ENCODE assay signal across 1 cellular context in genomic region chr3:194075802-194076460, GRCh38.
A peak's percentile ranks its signal among the peaks of the same experiment; 100 is the strongest.
TF ChIP-seq lines count a peak whose summit lies in the region.

No MANE protein-coding gene starts in this region.

TF ChIP-seq in HepG2, 621 proteins besides CTCF, POLR2A, EP300 and RAD21 (continued from another document and continues in another):
- TF ChIP-seq ZKSCAN8 (CRISPR knock-in tag; IDR thresholded peaks at IDR 0.05; ENCODE audit: borderline replicate concordance) (peak; percentile 73; the same call in 1 of the 2 replicates), TSC22D2 (CRISPR knock-in tag; IDR thresholded peaks at IDR 0.05; ENCODE audit: borderline replicate concordance) (no peak), SMAD1 (CRISPR knock-in tag; IDR thresholded peaks at IDR 0.05; ENCODE audit: borderline replicate concordance, low read depth) (no peak), MXD4 (CRISPR knock-in tag; IDR thresholded peaks at IDR 0.05) (0 out of 2 replicates have a peak, but pooled peaks have one; percentile 48), SMAD3 (CRISPR knock-in tag; IDR thresholded peaks at IDR 0.05) (no peak), IKZF5 (CRISPR knock-in tag; IDR thresholded peaks at IDR 0.05) (peak; percentile 68; the same call in 1 of the 2 replicates), ZZZ3 (CRISPR knock-in tag; IDR thresholded peaks at IDR 0.05; ENCODE audit: borderline replicate concordance) (no peak), HOXD1 (CRISPR knock-in tag; IDR thresholded peaks at IDR 0.05) (no peak), RFXANK (CRISPR knock-in tag; IDR thresholded peaks at IDR 0.05) (0 out of 2 replicates have a peak, but pooled peaks have one; percentile 75), JUNB (CRISPR knock-in tag; IDR thresholded peaks at IDR 0.05; ENCODE audit: borderline replicate concordance) (no peak), TARDBP (CRISPR knock-in tag; IDR thresholded peaks at IDR 0.05) (peak; percentile 65), WIZ (CRISPR knock-in tag; IDR thresholded peaks at IDR 0.05) (no peak), HNF4G (IDR thresholded peaks at IDR 0.05; ENCODE audit: borderline replicate concordance, low read depth, low read length) (peak; percentile 10; the same call in 1 of the 2 replicates), HNF4G (CRISPR knock-in tag; IDR thresholded peaks at IDR 0.05; ENCODE audit: borderline replicate concordance, low read depth) (peak; percentile 63; the same call in 1 of the 2 replicates), DBP (CRISPR knock-in tag; IDR thresholded peaks at IDR 0.05; ENCODE audit: not compliant biosample characterization) (no peak), MAFK (conservative IDR thresholded peaks at IDR 0.05 in 1 of 2, IDR thresholded peaks at IDR 0.05 in 1 of 2; ENCODE audit: low read length in 2 of 2) (peak; percentile 59), ZNF224 (CRISPR knock-in tag; IDR thresholded peaks at IDR 0.05) (no peak), LCORL (IDR thresholded peaks at IDR 0.05) (no peak), LCORL (CRISPR knock-in tag; IDR thresholded peaks at IDR 0.05) (peak; percentile 87), SIN3A (IDR thresholded peaks at IDR 0.05; ENCODE audit: borderline replicate concordance, low read depth, low read length) (no peak), THAP11 (CRISPR knock-in tag; IDR thresholded peaks at IDR 0.05) (peak; percentile 67), ONECUT2 (CRISPR knock-in tag; IDR thresholded peaks at IDR 0.05) (no peak), ZBED4 (CRISPR knock-in tag; IDR thresholded peaks at IDR 0.05; ENCODE audit: borderline replicate concordance) (peak; percentile 91; the same call in 1 of the 2 replicates), ZNF644 (CRISPR knock-in tag; IDR thresholded peaks at IDR 0.05; ENCODE audit: low read depth) (peak; percentile 60; the same call in 1 of the 2 replicates), ZNF331 (CRISPR knock-in tag; IDR thresholded peaks at IDR 0.05) (peak; percentile 68; the same call in 1 of the 2 replicates), ZNF335 (CRISPR knock-in tag; IDR thresholded peaks at IDR 0.05) (0 out of 2 replicates have a peak, but pooled peaks have one; percentile 58), ZSCAN25 (CRISPR knock-in tag; IDR thresholded peaks at IDR 0.05) (peak; percentile 44; the same call in 1 of the 2 replicates), ZBTB42 (CRISPR knock-in tag; IDR thresholded peaks at IDR 0.05) (no peak), ZBTB21 (CRISPR knock-in tag; IDR thresholded peaks at IDR 0.05) (no peak; the same call in 1 of the 2 replicates), DPF2 (CRISPR knock-in tag; IDR thresholded peaks at IDR 0.05; ENCODE audit: borderline replicate concordance, low read depth) (peak; percentile 58; the same call in 1 of the 2 replicates), HNF1A (IDR thresholded peaks at IDR 0.05; ENCODE audit: low read depth) (no peak; the same call in 1 of the 2 replicates), HNF1A (CRISPR knock-in tag; IDR thresholded peaks at IDR 0.05; ENCODE audit: borderline replicate concordance) (peak; percentile 81; the same call in 1 of the 2 replicates), ZNF749 (CRISPR knock-in tag; IDR thresholded peaks at IDR 0.05; ENCODE audit: borderline replicate concordance) (no peak), POGZ (CRISPR knock-in tag; IDR thresholded peaks at IDR 0.05) (peak; percentile 75), HNRNPL (IDR thresholded peaks at IDR 0.05; ENCODE audit: low read depth, low read length) (no peak), HOXA5 (CRISPR knock-in tag; IDR thresholded peaks at IDR 0.05) (no peak), PHF8 (CRISPR knock-in tag; IDR thresholded peaks at IDR 0.05) (peak; percentile 46; the same call in 1 of the 2 replicates), UBTF (CRISPR knock-in tag; IDR thresholded peaks at IDR 0.05) (peak; percentile 64; the same call in 1 of the 2 replicates), SALL1 (CRISPR knock-in tag; IDR thresholded peaks at IDR 0.05) (peak; percentile 95), ELF4 (CRISPR knock-in tag; IDR thresholded peaks at IDR 0.05; ENCODE audit: borderline replicate concordance) (no peak), HDAC2 (CRISPR knock-in tag; IDR thresholded peaks at IDR 0.05) (peak; percentile 84), REL (CRISPR knock-in tag; conservative IDR thresholded peaks at IDR 0.05) (no peak)
- TF ChIP-seq, protein P1, sequence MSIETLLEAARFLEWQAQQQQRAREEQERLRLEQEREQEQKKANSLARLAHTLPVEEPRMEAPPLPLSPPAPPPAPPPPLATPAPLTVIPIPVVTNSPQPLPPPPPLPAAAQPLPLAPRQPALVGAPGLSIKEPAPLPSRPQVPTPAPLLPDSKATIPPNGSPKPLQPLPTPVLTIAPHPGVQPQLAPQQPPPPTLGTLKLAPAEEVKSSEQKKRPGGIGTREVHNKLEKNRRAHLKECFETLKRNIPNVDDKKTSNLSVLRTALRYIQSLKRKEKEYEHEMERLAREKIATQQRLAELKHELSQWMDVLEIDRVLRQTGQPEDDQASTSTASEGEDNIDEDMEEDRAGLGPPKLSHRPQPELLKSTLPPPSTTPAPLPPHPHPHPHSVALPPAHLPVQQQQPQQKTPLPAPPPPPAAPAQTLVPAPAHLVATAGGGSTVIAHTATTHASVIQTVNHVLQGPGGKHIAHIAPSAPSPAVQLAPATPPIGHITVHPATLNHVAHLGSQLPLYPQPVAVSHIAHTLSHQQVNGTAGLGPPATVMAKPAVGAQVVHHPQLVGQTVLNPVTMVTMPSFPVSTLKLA (IDR thresholded peaks at IDR 0.05): no peak
- TF ChIP-seq, protein P2, sequence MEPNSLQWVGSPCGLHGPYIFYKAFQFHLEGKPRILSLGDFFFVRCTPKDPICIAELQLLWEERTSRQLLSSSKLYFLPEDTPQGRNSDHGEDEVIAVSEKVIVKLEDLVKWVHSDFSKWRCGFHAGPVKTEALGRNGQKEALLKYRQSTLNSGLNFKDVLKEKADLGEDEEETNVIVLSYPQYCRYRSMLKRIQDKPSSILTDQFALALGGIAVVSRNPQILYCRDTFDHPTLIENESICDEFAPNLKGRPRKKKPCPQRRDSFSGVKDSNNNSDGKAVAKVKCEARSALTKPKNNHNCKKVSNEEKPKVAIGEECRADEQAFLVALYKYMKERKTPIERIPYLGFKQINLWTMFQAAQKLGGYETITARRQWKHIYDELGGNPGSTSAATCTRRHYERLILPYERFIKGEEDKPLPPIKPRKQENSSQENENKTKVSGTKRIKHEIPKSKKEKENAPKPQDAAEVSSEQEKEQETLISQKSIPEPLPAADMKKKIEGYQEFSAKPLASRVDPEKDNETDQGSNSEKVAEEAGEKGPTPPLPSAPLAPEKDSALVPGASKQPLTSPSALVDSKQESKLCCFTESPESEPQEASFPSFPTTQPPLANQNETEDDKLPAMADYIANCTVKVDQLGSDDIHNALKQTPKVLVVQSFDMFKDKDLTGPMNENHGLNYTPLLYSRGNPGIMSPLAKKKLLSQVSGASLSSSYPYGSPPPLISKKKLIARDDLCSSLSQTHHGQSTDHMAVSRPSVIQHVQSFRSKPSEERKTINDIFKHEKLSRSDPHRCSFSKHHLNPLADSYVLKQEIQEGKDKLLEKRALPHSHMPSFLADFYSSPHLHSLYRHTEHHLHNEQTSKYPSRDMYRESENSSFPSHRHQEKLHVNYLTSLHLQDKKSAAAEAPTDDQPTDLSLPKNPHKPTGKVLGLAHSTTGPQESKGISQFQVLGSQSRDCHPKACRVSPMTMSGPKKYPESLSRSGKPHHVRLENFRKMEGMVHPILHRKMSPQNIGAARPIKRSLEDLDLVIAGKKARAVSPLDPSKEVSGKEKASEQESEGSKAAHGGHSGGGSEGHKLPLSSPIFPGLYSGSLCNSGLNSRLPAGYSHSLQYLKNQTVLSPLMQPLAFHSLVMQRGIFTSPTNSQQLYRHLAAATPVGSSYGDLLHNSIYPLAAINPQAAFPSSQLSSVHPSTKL (CRISPR knock-in tag; IDR thresholded peaks at IDR 0.05): peak; percentile 87
